30 cellular contexts compared by ENCODE assay signal in the genomic region with DNA sequence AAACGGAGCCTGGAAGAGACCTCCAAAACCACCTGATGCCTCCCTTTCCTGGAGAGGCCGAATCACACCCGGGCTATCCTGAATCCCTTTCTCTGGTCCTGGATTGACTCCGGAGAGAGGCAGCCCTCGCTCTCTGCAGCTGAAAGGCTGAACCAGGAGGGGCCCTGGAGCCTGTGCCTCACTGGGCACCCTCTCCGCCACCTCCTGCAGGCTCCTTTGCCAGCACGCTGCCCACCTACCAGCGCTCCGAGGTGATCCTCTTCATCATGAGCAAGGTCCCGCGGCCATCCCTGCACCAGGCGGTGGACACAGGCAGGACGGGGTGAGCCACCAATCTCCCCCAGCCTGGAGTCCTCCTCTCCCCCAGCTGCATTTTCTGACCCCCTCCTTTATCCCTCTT. TPM values are rescaled to one million over a fixed set of nuclear protein-coding genes. Genes with fewer than 3 reads are reported as not detected.
"Had no signal": no experiment of that assay in that cellular context is flagged by ENCODE, and none has a peak within 500 bp of the region (broad histone marks: within the 10 kb centered on the region; RNA-seq: fewer than 3 reads in every experiment).

No MANE protein-coding gene starts in this region.

- H3K9me3 Mint-ChIP-seq: activated naive CD4-positive, alpha-beta T cell treated with anti-CD3 and anti-CD28 coated beads, Interleukin-2, amount 10 ng/mL, durations not matched to agents 7 days and 5 days; activated naive CD8-positive, alpha-beta T cell treated with anti-CD3 and anti-CD28 coated beads, Interleukin-2, amount 50 U/mL, for 24 hours; activated T-cell treated with anti-CD3 and anti-CD28 coated beads, Interleukin-2, amount 50 U/mL, for 24 hours; effector memory CD8-positive, alpha-beta T cell; memory B cell; natural killer cell treated with Interleukin-12 subunit alpha and Interleukin-12 subunit beta and Interleukin-15 and Interleukin-18, amount 100 ng/mL, for 72 hours; stimulated activated memory B cell treated with anti-CD40 and anti-IgM and Interleukin-4, amounts not matched to agents 10 μg/mL and 1 μg/mL and 100 μg/mL, for 72 hours; stimulated activated naive CD8-positive, alpha-beta T cell treated with anti-CD3 and anti-CD28 coated beads, Interleukin-15, amount 100 ng/mL, for 72 hours; T-helper 2 cell treated with Interferon-gamma antibody and Interleukin-4, amounts not matched to agents 5 μg/mL and 100 μg/mL, for 36 hours had no signal

- H3K27me3 ChIP-seq: ovary, upper lobe of right lung had no signal

- H3K4me3 ChIP-seq: ovary had no signal

- H3K4me3 Mint-ChIP-seq: activated naive CD4-positive, alpha-beta T cell treated with anti-CD3 and anti-CD28 coated beads, Interleukin-2, amount 10 ng/mL, durations not matched to agents 7 days and 5 days; activated naive CD8-positive, alpha-beta T cell treated with anti-CD3 and anti-CD28 coated beads, Interleukin-2, amount 50 U/mL, for 24 hours; memory B cell; natural killer cell treated with Interleukin-12 subunit alpha and Interleukin-12 subunit beta and Interleukin-15 and Interleukin-18, amount 100 ng/mL, for 72 hours; stimulated activated memory B cell treated with anti-CD40 and anti-IgM and Interleukin-4, amounts not matched to agents 10 μg/mL and 1 μg/mL and 100 μg/mL, for 72 hours had no signal

- H3K27ac Mint-ChIP-seq: activated naive CD4-positive, alpha-beta T cell treated with anti-CD3 and anti-CD28 coated beads, Interleukin-2, amount 10 ng/mL, durations not matched to agents 7 days and 5 days; activated naive CD8-positive, alpha-beta T cell treated with anti-CD3 and anti-CD28 coated beads, Interleukin-2, amount 50 U/mL, for 24 hours; activated T-cell treated with anti-CD3 and anti-CD28 coated beads, Interleukin-2, amount 50 U/mL, for 24 hours; effector memory CD8-positive, alpha-beta T cell; memory B cell; natural killer cell treated with Interleukin-12 subunit alpha and Interleukin-12 subunit beta and Interleukin-15 and Interleukin-18, amount 100 ng/mL, for 72 hours; stimulated activated memory B cell treated with anti-CD40 and anti-IgM and Interleukin-4, amounts not matched to agents 10 μg/mL and 1 μg/mL and 100 μg/mL, for 72 hours; stimulated activated naive CD8-positive, alpha-beta T cell treated with anti-CD3 and anti-CD28 coated beads, Interleukin-15, amount 100 ng/mL, for 72 hours; T-helper 2 cell treated with Interferon-gamma antibody and Interleukin-4, amounts not matched to agents 5 μg/mL and 100 μg/mL, for 36 hours had no signal

- H3K4me1 ChIP-seq: psoas muscle had no signal

- DNase-seq: activated CD4-positive, alpha-beta T cell treated with anti-CD3 and anti-CD28 coated beads for 48 hours; activated CD4-positive, alpha-beta T cell treated with anti-CD3 and anti-CD28 coated beads, Interleukin-2, amount 50 U/mL, for 48 hours; activated CD8-positive, alpha-beta memory T cell treated with anti-CD3 and anti-CD28 coated beads, Interleukin-2, amount 50 U/mL, for 48 hours; activated gamma-delta T cell; activated naive CD4-positive, alpha-beta T cell treated with anti-CD3 and anti-CD28 coated beads, Interleukin-2, amount 10 ng/mL, durations not matched to agents 7 days and 5 days; activated naive CD8-positive, alpha-beta T cell treated with anti-CD3 and anti-CD28 coated beads, Interleukin-2, amount 50 U/mL, for 24 hours; activated T-cell treated with anti-CD3 and anti-CD28 coated beads, Interleukin-2, amount 50 U/mL, for 24 hours; amygdala; effector memory CD8-positive, alpha-beta T cell; hypothalamus; ovary; sigmoid colon; stimulated activated CD4-positive, alpha-beta T cell treated with anti-CD3 and anti-CD28 coated beads, Interleukin-1b, Interleukin-23, amount 100 ng/mL, for 48 hours; stimulated activated CD4-positive, alpha-beta T cell treated with anti-CD3 and anti-CD28 coated beads, Interleukin-4, amount 100 ng/mL, for 4 hours; stimulated activated CD8-positive, alpha-beta memory T cell treated with anti-CD3 and anti-CD28 coated beads, Interleukin-4, amount 100 ng/mL, for 48 hours; substantia nigra; T-helper 1 cell; upper lobe of right lung had no signal

- H3K36me3 Mint-ChIP-seq: activated naive CD4-positive, alpha-beta T cell treated with anti-CD3 and anti-CD28 coated beads, Interleukin-2, amount 10 ng/mL, durations not matched to agents 7 days and 5 days; natural killer cell treated with Interleukin-12 subunit alpha and Interleukin-12 subunit beta and Interleukin-15 and Interleukin-18, amount 100 ng/mL, for 72 hours; stimulated activated memory B cell treated with anti-CD40 and anti-IgM and Interleukin-4, amounts not matched to agents 10 μg/mL and 1 μg/mL and 100 μg/mL, for 72 hours had no signal

- FAIRE-seq: colon, small intestine had no signal

- H3K9me3 ChIP-seq: gastroesophageal sphincter, neutrophil, ovary, psoas muscle, sigmoid colon, upper lobe of right lung had no signal

- ATAC-seq: effector memory CD8-positive, alpha-beta T cell; gastroesophageal sphincter; psoas muscle had no signal

- H3K27ac ChIP-seq: gastroesophageal sphincter, neutrophil, ovary, psoas muscle, sigmoid colon, upper lobe of right lung had no signal

- H3K36me3 ChIP-seq: gastroesophageal sphincter, neutrophil, ovary, sigmoid colon, upper lobe of right lung had no signal

RNA-seq across cellular contexts. Expression of a gene that starts 35.7 kb away (rescaled TPM):
- total RNA-seq: fibroblast of villous mesenchyme had no signal
- polyA plus RNA-seq: fibroblast of lung had no signal
